ENCODE assay signal across 8 cellular contexts in genomic region chr3:114299421-114299820, GRCh38. TPM values are rescaled to one million over a fixed set of nuclear protein-coding genes. Genes with fewer than 3 reads are reported as not detected.
DNase-seq lines count a peak whose midpoint lies in the region; ATAC-seq and TF ChIP-seq lines count a peak whose summit lies in the region.

No MANE protein-coding gene starts in this region.

- TF ChIP-seq CTCF in AG04449 (IDR thresholded peaks at IDR 0.05; ENCODE audit: insufficient read depth, low read length, missing control alignments) (peak; percentile 57), GM12872 (IDR thresholded peaks at IDR 0.05; ENCODE audit: insufficient read depth, low read depth, low read length) (peak; percentile 62)

- H3K4me3 ChIP-seq in AG04449 (ENCODE audit: low read depth, low read length): no peak overlapping the region

- CTCF ChIA-PET in AG04449 (lab: Yijun Ruan, JAX): interaction anchor here (1.5 to 2.4 kb wide), 4 partner anchors 9 to 456 kb away, joined by 3 to 17 read pairs (median 4); no protein-coding TSS in a partner anchor

- ATAC-seq in activated naive CD8-positive, alpha-beta T cell treated with anti-CD3 and anti-CD28 coated beads, Interleukin-2, amount 10 ng/mL, durations not matched to agents 7 days and 5 days (ENCODE audit: low read depth): peak; percentile 76
- ATAC-seq in HG03460 (IDR thresholded peaks at IDR 0.05; ENCODE audit: unreplicated experiment) (no peak), GM19324 (IDR thresholded peaks at IDR 0.05; ENCODE audit: low FRiP score, unreplicated experiment) (no peak), HG03565 (IDR thresholded peaks at IDR 0.05; ENCODE audit: unreplicated experiment) (no peak)

- DNase-seq in AG04449 (ENCODE audit: low read depth, low spot score) (no peak), NCI-H2171 treated with DMSO at 0.1 percent for 48 hours (lab: John Stamatoyannopoulos, UW) (peak; percentile 69), lung microvascular endothelial cell (ENCODE audit: low read depth in 2 of 2) (peak; percentile 43 to 69)
- DNase-seq in activated naive CD8-positive, alpha-beta T cell treated with anti-CD3 and anti-CD28 coated beads, Interleukin-2, amount 10 ng/mL, durations not matched to agents 7 days and 5 days: no peak

- H3K9me3 Mint-ChIP-seq in activated naive CD8-positive, alpha-beta T cell treated with anti-CD3 and anti-CD28 coated beads, Interleukin-2, amount 10 ng/mL, durations not matched to agents 7 days and 5 days: no peaks in the 10 kb centered on the region

- H3K4me1 Mint-ChIP-seq in activated naive CD8-positive, alpha-beta T cell treated with anti-CD3 and anti-CD28 coated beads, Interleukin-2, amount 10 ng/mL, durations not matched to agents 7 days and 5 days: peaks cover 9% of the 10 kb centered on the region

- no peaks in the 10 kb centered on the region for H3K27me3 Mint-ChIP-seq in activated naive CD8-positive, alpha-beta T cell treated with anti-CD3 and anti-CD28 coated beads, Interleukin-2, amount 10 ng/mL, durations not matched to agents 7 days and 5 days

- H3K4me3 Mint-ChIP-seq in activated naive CD8-positive, alpha-beta T cell treated with anti-CD3 and anti-CD28 coated beads, Interleukin-2, amount 10 ng/mL, durations not matched to agents 7 days and 5 days: no peak overlapping the region

- H3K36me3 Mint-ChIP-seq in activated naive CD8-positive, alpha-beta T cell treated with anti-CD3 and anti-CD28 coated beads, Interleukin-2, amount 10 ng/mL, durations not matched to agents 7 days and 5 days: peaks cover 3% of the 10 kb centered on the region

- H3K27ac Mint-ChIP-seq in activated naive CD8-positive, alpha-beta T cell treated with anti-CD3 and anti-CD28 coated beads, Interleukin-2, amount 10 ng/mL, durations not matched to agents 7 days and 5 days: peak overlapping the region; percentile 38

- POLR2A ChIA-PET in AG04449 (lab: Yijun Ruan, JAX): no interaction called here
- POLR2A ChIA-PET in activated naive CD8-positive, alpha-beta T cell treated with anti-CD3 and anti-CD28 coated beads, Interleukin-2, amount 10 ng/mL, durations not matched to agents 7 days and 5 days (lab: Charles Lee): interaction anchor here (0.6 to 0.7 kb wide), 2 partner anchors 18 to 85 kb away, joined by 4 read pairs; no protein-coding TSS in a partner anchor

RNA-seq across cellular contexts. Expression of gene TIGIT, which starts 5.6 kb away (rescaled TPM):
- total RNA-seq in activated naive CD8-positive, alpha-beta T cell treated with anti-CD3 and anti-CD28 coated beads, Interleukin-2, amount 10 ng/mL, durations not matched to agents 7 days and 5 days: 10 to 100 TPM; 35.5 to 42.4 TPM
- not detected in 2 replicates for total RNA-seq in lung microvascular endothelial cell

Comparison
In these comparisons a context has a peak if more than half of its experiments do, and no peak if none do; other contexts are left out.
1. DNase-seq: peak in NCI-H2171 treated with DMSO at 0.1 percent for 48 hours (single experiment) and lung microvascular endothelial cell (2 of 2); none in AG04449 (single experiment) and activated naive CD8-positive, alpha-beta T cell treated with anti-CD3 and anti-CD28 coated beads, Interleukin-2, amount 10 ng/mL, durations not matched to agents 7 days and 5 days (single experiment).
2. RNA of gene TIGIT, which starts 5.6 kb away (total RNA-seq): 35.5 to 42.4 TPM in activated naive CD8-positive, alpha-beta T cell treated with anti-CD3 and anti-CD28 coated beads, Interleukin-2, amount 10 ng/mL, durations not matched to agents 7 days and 5 days; not detected in lung microvascular endothelial cell; every median in the first group is over 10 times any median in the second.